23 cellular contexts compared by ENCODE assay signal in genomic region chr11:38530226-38530625, GRCh38.
A peak's percentile ranks its signal among the peaks of the same experiment; 100 is the strongest.
DNase-seq lines count a peak whose midpoint lies in the region; ATAC-seq, FAIRE-seq and TF ChIP-seq lines count a peak whose summit lies in the region.
"Had no signal": no experiment of that assay in that cellular context is flagged by ENCODE, and none has a peak within 500 bp of the region (broad histone marks: within the 10 kb centered on the region; RNA-seq: fewer than 3 reads in every experiment).

No MANE protein-coding gene starts in this region.

- H3K27me3 ChIP-seq in PC-3 (ENCODE audit: low read length), result no peaks in the 10 kb centered on the region

- no peaks in the 10 kb centered on the region for H3K36me3 ChIP-seq in PC-3 (ENCODE audit: low read depth, low read length)

- intact Hi-C loops in PC-3 (cut with micrococcal nuclease), result no loop called here

- no peak overlapping the region for H3K4me3 ChIP-seq in PC-3 (ENCODE audit: low read length)
- H3K4me3 ChIP-seq in fibroblast of pulmonary artery (replicated peaks; ENCODE audit: low read depth, low read length), result no peak overlapping the region
- H3K4me3 ChIP-seq: GM12878, GM23248 had no signal

- no peak overlapping the region for H3K9ac ChIP-seq in PC-3 (ENCODE audit: low read length)
- H3K9ac ChIP-seq: GM23248 had no signal

- H4K20me1 ChIP-seq in PC-3 (ENCODE audit: low read length), result no peaks in the 10 kb centered on the region

- DNase-seq in A172 (ENCODE audit: low spot score) (peak; percentile 5), HT1080 (ENCODE audit: low read depth) (peak; percentile 60), PC-3 (peak; percentile 66), fibroblast of pulmonary artery (ENCODE audit: low read depth) (peak; percentile 54), DMS53 (lab: John Stamatoyannopoulos, UW) (no peak), D341Med (ENCODE audit: low spot score) (no peak), GM12891 (ENCODE audit: insufficient read length, low spot score) (no peak)
- DNase-seq: 8988T; C1 segment of cervical spinal cord; Calu3; CD4-positive, alpha-beta memory T cell; COR-L47; DMS153; DMS79; EL; GDM1; GM23248; H9 had no signal

- no peak for TF ChIP-seq POLR2A in GM12891 (IDR thresholded peaks at IDR 0.05; ENCODE audit: low read depth, low read length)

- no peak for FAIRE-seq in GM12891 (lab: Jason Lieb, UNC)
- FAIRE-seq: GM12878, GM18507, H1 had no signal

- POLR2A ChIA-PET in PC-3 (lab: Charles Lee; ENCODE audit: unreplicated experiment), result no interaction called here

- TF ChIP-seq CTCF in PC-3 (conservative IDR thresholded peaks at IDR 0.05; ENCODE audit: low read depth, low read length) (no peak), fibroblast of pulmonary artery (IDR thresholded peaks at IDR 0.05; ENCODE audit: low read length, missing control alignments) (no peak)

- no peaks in the 10 kb centered on the region for H3F3A ChIP-seq in PC-3 (ENCODE audit: low read length, unreplicated experiment)

- ATAC-seq in PC-3, result peak; percentile 49; the same call in 1 of the 2 replicates
- no peak for ATAC-seq in GM21528 (IDR thresholded peaks at IDR 0.05; ENCODE audit: low FRiP score, unreplicated experiment)
- ATAC-seq: GM12878, HCT116 had no signal

- CTCF ChIA-PET in PC-3 (lab: Charles Lee), result no interaction called here

- no peaks in the 10 kb centered on the region for H3K4me1 ChIP-seq in PC-3 (ENCODE audit: insufficient read depth, low read length)

- H2AFZ ChIP-seq in PC-3 (ENCODE audit: low read length), result no peak overlapping the region
- H2AFZ ChIP-seq: GM23248 had no signal

- no peaks in the 10 kb centered on the region for H3K79me2 ChIP-seq in PC-3 (ENCODE audit: low read length)

- no TSS peak for BruUV-seq in PC-3 (replicated peaks; lab: Mats Ljungman, UMichigan)

- no peaks in the 10 kb centered on the region for H3K9me2 ChIP-seq in PC-3 (replicated peaks; ENCODE audit: low read length)

- H3K4me2 ChIP-seq in PC-3 (ENCODE audit: low read length), result no peak overlapping the region

- H3K9me3 ChIP-seq in PC-3 (ENCODE audit: low read length), result no peaks in the 10 kb centered on the region

- no peak overlapping the region for H3K27ac ChIP-seq in PC-3 (ENCODE audit: low read length)
- H3K27ac ChIP-seq: GM23248 had no signal

TF ChIP-seq in GM12891, 5 proteins besides CTCF, POLR2A, EP300 and RAD21:
- no peak for TF ChIP-seq POLR2AphosphoS5 (IDR thresholded peaks at IDR 0.05; ENCODE audit: low read depth, low read length)
- no peak for TF ChIP-seq TAF1 (IDR thresholded peaks at IDR 0.05; ENCODE audit: low read depth, low read length)
- no peak for TF ChIP-seq PAX5 (IDR thresholded peaks at IDR 0.05; ENCODE audit: insufficient read depth, low read length, severe bottlenecking)
- TF ChIP-seq SPI1 (IDR thresholded peaks at IDR 0.05; ENCODE audit: low read depth, low read length), result no peak
- no peak for TF ChIP-seq POU2F2 (IDR thresholded peaks at IDR 0.05; ENCODE audit: low read depth, low read length)

Comparison
In these comparisons a context has a peak if more than half of its experiments do, and no peak if none do; other contexts are left out.
1. DNase-seq: peak in A172 (single experiment), HT1080 (single experiment), PC-3 (single experiment) and fibroblast of pulmonary artery (single experiment); none in DMS53 (single experiment), D341Med (single experiment) and GM12891 (single experiment).